In genomic region chr2:219049282-219049681, GRCh38 we compare ENCODE assay signal across 21 cellular contexts. TPM values are rescaled to one million over a fixed set of nuclear protein-coding genes. Genes with fewer than 3 reads are reported as not detected.
"Had no signal": no experiment of that assay in that cellular context is flagged by ENCODE, and none has a peak within 500 bp of the region (broad histone marks: within the 10 kb centered on the region; RNA-seq: fewer than 3 reads in every experiment).

No MANE protein-coding gene starts in this region.

- H3K4me3 ChIP-seq: lower lobe of right lung, tibial nerve had no signal

- H3K36me3 ChIP-seq: lower lobe of right lung, tibial nerve had no signal

- H3K4me1 ChIP-seq: foreskin keratinocyte, lower lobe of right lung, tibial nerve had no signal

- H3K9me3 ChIP-seq: lower lobe of right lung, tibial nerve had no signal

- H3K27ac ChIP-seq: foreskin keratinocyte, lower lobe of right lung, tibial nerve had no signal

- DNase-seq: activated CD4-positive, alpha-beta T cell treated with anti-CD3 and anti-CD28 coated beads, Interleukin-2, amount 10 ng/mL, durations not matched to agents 7 days and 5 days; activated CD4-positive, CD25-positive, alpha-beta regulatory T cell; activated naive CD4-positive, alpha-beta T cell; anterior cingulate cortex; dermis blood vessel endothelial cell; effector memory CD8-positive, alpha-beta T cell; foreskin keratinocyte; head of caudate nucleus; immature natural killer cell; lower lobe of right lung; midbrain; naive B cell; retina; stimulated activated CD4-positive, alpha-beta T cell treated with anti-CD3 and anti-CD28 coated beads, Interleukin-15, amount 100 ng/mL, for 24 hours; stimulated activated CD4-positive, alpha-beta T cell treated with anti-CD3 and anti-CD28 coated beads, Interleukin-4, amount 100 ng/mL, for 1 hour; stimulated activated naive CD4-positive, alpha-beta T cell; substantia nigra; T-helper 2 cell had no signal

- ATAC-seq: effector memory CD8-positive, alpha-beta T cell; foreskin keratinocyte; lower lobe of right lung had no signal

RNA-seq across cellular contexts. Expression of gene CFAP65, which starts 8.0 kb away (rescaled TPM):
- total RNA-seq: activated CD4-positive, alpha-beta T cell treated with anti-CD3 and anti-CD28 coated beads, Interleukin-2, amount 10 ng/mL, durations not matched to agents 7 days and 5 days; dermis blood vessel endothelial cell; foreskin keratinocyte; skeletal muscle tissue; tibial nerve had no signal
- polyA plus RNA-seq: foreskin keratinocyte, immature natural killer cell had no signal

RNA-seq across cellular contexts. Expression of gene IHH, which starts 11.4 kb away (rescaled TPM):
- total RNA-seq: activated CD4-positive, alpha-beta T cell treated with anti-CD3 and anti-CD28 coated beads, Interleukin-2, amount 10 ng/mL, durations not matched to agents 7 days and 5 days; cerebellum; dermis blood vessel endothelial cell; foreskin keratinocyte; skeletal muscle tissue had no signal
- polyA plus RNA-seq: immature natural killer cell had no signal

RNA-seq across cellular contexts. Expression of gene CRYBA2, which starts 56.1 kb away (rescaled TPM):
- total RNA-seq: activated CD4-positive, alpha-beta T cell treated with anti-CD3 and anti-CD28 coated beads, Interleukin-2, amount 10 ng/mL, durations not matched to agents 7 days and 5 days; cerebellum; dermis blood vessel endothelial cell; foreskin keratinocyte; lower lobe of right lung; skeletal muscle tissue; tibial nerve had no signal
- polyA plus RNA-seq: foreskin keratinocyte, immature natural killer cell had no signal
